11 cellular contexts compared by ENCODE assay signal in genomic region chr16:58339452-58339938, GRCh38. TPM values are rescaled to one million over a fixed set of nuclear protein-coding genes. Genes with fewer than 3 reads are reported as not detected.
A peak's percentile ranks its signal among the peaks of the same experiment; 100 is the strongest.
DNase-seq lines count a peak whose midpoint lies in the region; ATAC-seq and TF ChIP-seq lines count a peak whose summit lies in the region.
"Had no signal": no experiment of that assay in that cellular context is flagged by ENCODE, and none has a peak within 500 bp of the region (broad histone marks: within the 10 kb centered on the region; RNA-seq: fewer than 3 reads in every experiment).

No MANE protein-coding gene starts in this region.

- intact Hi-C loops in Right ventricle myocardium inferior (cut with DNase I): loop anchor here (5.0 kb wide), 2 partner anchors 93 to 293 kb away; no protein-coding TSS in a partner anchor
- intact Hi-C loops in cardiac septum (cut with DNase I): no loop called here

- no peaks in the 10 kb centered on the region for H3K27me3 ChIP-seq in RWPE2 (ENCODE audit: insufficient read depth, poor library complexity, severe bottlenecking)
- H3K27me3 ChIP-seq: tibial artery had no signal

- H3K4me1 ChIP-seq in RWPE2 (ENCODE audit: insufficient read depth, poor library complexity, severe bottlenecking): peaks cover 3% of the 10 kb centered on the region

- ATAC-seq in Right ventricle myocardium inferior (peak; percentile 81), RWPE2 (ENCODE audit: low read depth) (peak; percentile 67), HG03196 (IDR thresholded peaks at IDR 0.05; ENCODE audit: unreplicated experiment) (no peak), HG02759 (IDR thresholded peaks at IDR 0.05; ENCODE audit: unreplicated experiment) (no peak)

- DNase-seq in Right ventricle myocardium inferior (ENCODE audit: missing footprints) (no peak), cardiac septum (ENCODE audit: low spot score) (no peak), RWPE2 (ENCODE audit: low spot score) (no peak), glomerular visceral epithelial cell (ENCODE audit: extremely low spot score) (peak; percentile 26), superior temporal gyrus (ENCODE audit: extremely low spot score) (no peak)
- DNase-seq in stimulated activated CD4-positive, alpha-beta T cell treated with anti-CD3 and anti-CD28 coated beads, Interleukin-1b, Interleukin-23, amount 100 ng/mL, for 48 hours: no peak
- DNase-seq: activated naive CD4-positive, alpha-beta T cell treated with Interleukin-2 at 50 U/mL for 16 hours; T1000; tibial artery had no signal

- no peak overlapping the region for H3K4me3 ChIP-seq in RWPE2 (ENCODE audit: severe bottlenecking)
- H3K4me3 ChIP-seq: tibial artery had no signal

- no peak overlapping the region for H3K27ac ChIP-seq in RWPE2 (ENCODE audit: poor library complexity, severe bottlenecking)
- H3K27ac ChIP-seq: tibial artery had no signal

- H3K36me3 ChIP-seq in RWPE2 (ENCODE audit: low read depth): no peaks in the 10 kb centered on the region
- H3K36me3 ChIP-seq: tibial artery had no signal

- TF ChIP-seq CTCF in RWPE2 (IDR thresholded peaks at IDR 0.05; ENCODE audit: poor library complexity, severe bottlenecking): peak; percentile 30

- H3K9me3 ChIP-seq in RWPE2 (ENCODE audit: severe bottlenecking): no peaks in the 10 kb centered on the region
- H3K9me3 ChIP-seq: tibial artery had no signal

RNA-seq across cellular contexts. Expression of gene PRSS54, which starts 44.7 kb away (rescaled TPM):
- total RNA-seq in Right ventricle myocardium inferior (not detected), cardiac septum (not detected)

RNA-seq across cellular contexts. Expression of gene GINS3, which starts 52.8 kb away (rescaled TPM):
- total RNA-seq in Right ventricle myocardium inferior: 6.5 TPM
- total RNA-seq in cardiac septum: 4.7 TPM

Comparison
In these comparisons a context has a peak if more than half of its experiments do, and no peak if none do; other contexts are left out.
1. ATAC-seq: peak in Right ventricle myocardium inferior (single experiment) and RWPE2 (single experiment); none in HG03196 (single experiment) and HG02759 (single experiment).